In the genomic region with DNA sequence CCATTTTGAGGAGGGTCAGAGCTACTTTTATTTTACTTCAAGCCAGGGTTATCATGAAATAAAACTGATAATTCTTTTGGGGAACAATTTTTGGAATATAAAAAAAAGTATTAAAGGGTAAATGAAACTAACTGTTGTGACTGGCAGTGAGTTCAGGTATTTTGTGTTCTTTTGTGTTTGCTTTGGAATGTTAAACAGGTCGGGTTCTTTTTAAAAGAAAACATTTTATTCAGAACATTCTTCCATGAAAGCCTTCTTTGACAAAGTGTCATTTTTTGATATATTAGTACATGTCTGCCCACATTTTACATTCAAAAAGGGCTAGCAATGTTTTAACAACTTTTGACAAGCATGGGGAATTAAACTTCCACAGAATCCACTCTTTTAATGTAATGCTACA, we compare ENCODE assay signal across 29 cellular contexts.
"Had no signal": no experiment of that assay in that cellular context is flagged by ENCODE, and none has a peak within 500 bp of the region (broad histone marks: within the 10 kb centered on the region; RNA-seq: fewer than 3 reads in every experiment).

No MANE protein-coding gene starts in this region.

- H3K9me3 ChIP-seq: esophagus muscularis mucosa, gastroesophageal sphincter, heart right ventricle had no signal

- H3K27me3 Mint-ChIP-seq: activated CD4-positive, alpha-beta memory T cell treated with anti-CD3 and anti-CD28 coated beads, Interleukin-2, amount 10 ng/mL, durations not matched to agents 7 days and 5 days; activated CD4-positive, alpha-beta T cell treated with anti-CD3 and anti-CD28 coated beads, Interleukin-2, amount 10 ng/mL, durations not matched to agents 7 days and 5 days; effector memory CD8-positive, alpha-beta T cell had no signal

- H3K4me1 ChIP-seq: esophagus muscularis mucosa, foreskin keratinocyte, gastroesophageal sphincter, heart right ventricle had no signal

- H3K36me3 ChIP-seq: brain microvascular endothelial cell, esophagus muscularis mucosa, gastroesophageal sphincter, heart right ventricle had no signal

- H3K27ac ChIP-seq: brain microvascular endothelial cell, esophagus muscularis mucosa, foreskin keratinocyte, gastroesophageal sphincter, heart right ventricle, hepatocyte had no signal

- H3K36me3 Mint-ChIP-seq: activated naive CD8-positive, alpha-beta T cell had no signal

- H2AFZ ChIP-seq: hepatocyte had no signal

- H3K4me3 ChIP-seq: esophagus muscularis mucosa, gastroesophageal sphincter, heart right ventricle, hepatocyte had no signal

- H3K4me1 Mint-ChIP-seq: activated CD4-positive, alpha-beta memory T cell treated with anti-CD3 and anti-CD28 coated beads, Interleukin-2, amount 10 ng/mL, durations not matched to agents 7 days and 5 days; activated CD4-positive, alpha-beta T cell treated with anti-CD3 and anti-CD28 coated beads, Interleukin-2, amount 10 ng/mL, durations not matched to agents 7 days and 5 days; T-helper 17 cell had no signal

- H3K79me2 ChIP-seq: hepatocyte had no signal

- H3K27me3 ChIP-seq: brain microvascular endothelial cell, esophagus muscularis mucosa, foreskin keratinocyte, gastroesophageal sphincter, hepatocyte had no signal

- H3K27ac Mint-ChIP-seq: activated CD4-positive, alpha-beta memory T cell treated with anti-CD3 and anti-CD28 coated beads, Interleukin-2, amount 10 ng/mL, durations not matched to agents 7 days and 5 days; activated CD4-positive, alpha-beta T cell treated with anti-CD3 and anti-CD28 coated beads, Interleukin-2, amount 10 ng/mL, durations not matched to agents 7 days and 5 days; activated naive CD8-positive, alpha-beta T cell; activated T-cell treated with anti-CD3 and anti-CD28 coated beads, Interleukin-2, amount 50 U/mL, for 24 hours; activated T-cell treated with anti-CD3 and anti-CD28 coated beads, Interleukin-2, amount 50 U/mL, for 72 hours; effector memory CD8-positive, alpha-beta T cell; T-helper 17 cell; T-helper 2 cell treated with Interferon-gamma antibody and Interleukin-4, amounts not matched to agents 5 μg/mL and 100 μg/mL, for 36 hours had no signal

- H3K4me3 Mint-ChIP-seq: activated CD4-positive, alpha-beta memory T cell treated with anti-CD3 and anti-CD28 coated beads, Interleukin-2, amount 10 ng/mL, durations not matched to agents 7 days and 5 days; activated CD4-positive, alpha-beta T cell treated with anti-CD3 and anti-CD28 coated beads, Interleukin-2, amount 10 ng/mL, durations not matched to agents 7 days and 5 days; activated naive CD8-positive, alpha-beta T cell; activated T-cell treated with anti-CD3 and anti-CD28 coated beads, Interleukin-2, amount 50 U/mL, for 24 hours; activated T-cell treated with anti-CD3 and anti-CD28 coated beads, Interleukin-2, amount 50 U/mL, for 72 hours; effector memory CD8-positive, alpha-beta T cell; T-helper 17 cell; T-helper 2 cell treated with Interferon-gamma antibody and Interleukin-4, amounts not matched to agents 5 μg/mL and 100 μg/mL, for 36 hours had no signal

- ATAC-seq: activated T-cell treated with anti-CD3 and anti-CD28 coated beads, Interleukin-2, amount 50 U/mL, for 72 hours; effector memory CD8-positive, alpha-beta T cell; foreskin keratinocyte; gastroesophageal sphincter; heart right ventricle; T-helper 17 cell had no signal

- DNase-seq: activated CD4-positive, alpha-beta memory T cell treated with anti-CD3 and anti-CD28 coated beads, Interleukin-2, amount 10 ng/mL, durations not matched to agents 7 days and 5 days; activated CD4-positive, alpha-beta T cell treated with anti-CD3 and anti-CD28 coated beads for 1 hour; activated CD4-positive, alpha-beta T cell treated with anti-CD3 and anti-CD28 coated beads for 4 hours; activated CD4-positive, alpha-beta T cell treated with anti-CD3 and anti-CD28 coated beads, Interleukin-2, amount 10 ng/mL, durations not matched to agents 7 days and 5 days; activated CD4-positive, alpha-beta T cell treated with anti-CD3 and anti-CD28 coated beads, Interleukin-2, amount 50 U/mL, for 4 hours; activated CD8-positive, alpha-beta memory T cell treated with anti-CD3 and anti-CD28 coated beads, Interleukin-2, amount 50 U/mL, for 48 hours; activated gamma-delta T cell; activated naive CD4-positive, alpha-beta T cell treated with anti-CD3 and anti-CD28 coated beads, Interleukin-2, amount 50 U/mL, for 16 hours; activated naive CD4-positive, alpha-beta T cell treated with Interleukin-2 at 50 U/mL for 16 hours; activated T-cell treated with anti-CD3 and anti-CD28 coated beads for 4 hours; activated T-cell treated with anti-CD3 and anti-CD28 coated beads, Interleukin-2, amount 50 U/mL, for 24 hours; activated T-cell treated with anti-CD3 and anti-CD28 coated beads, Interleukin-2, amount 50 U/mL, for 72 hours; amniotic stem cell; anterior cingulate cortex; brain microvascular endothelial cell; caudate nucleus; cortex of kidney; dermis blood vessel endothelial cell; effector CD4-positive, alpha-beta T cell; effector memory CD8-positive, alpha-beta T cell; foreskin keratinocyte; heart right ventricle; T-helper 17 cell; T1000 had no signal

- H3K4me2 ChIP-seq: hepatocyte had no signal

- H3K9me3 Mint-ChIP-seq: activated CD4-positive, alpha-beta memory T cell treated with anti-CD3 and anti-CD28 coated beads, Interleukin-2, amount 10 ng/mL, durations not matched to agents 7 days and 5 days; activated CD4-positive, alpha-beta T cell treated with anti-CD3 and anti-CD28 coated beads, Interleukin-2, amount 10 ng/mL, durations not matched to agents 7 days and 5 days; activated T-cell treated with anti-CD3 and anti-CD28 coated beads, Interleukin-2, amount 50 U/mL, for 24 hours; activated T-cell treated with anti-CD3 and anti-CD28 coated beads, Interleukin-2, amount 50 U/mL, for 72 hours; T-helper 2 cell treated with Interferon-gamma antibody and Interleukin-4, amounts not matched to agents 5 μg/mL and 100 μg/mL, for 36 hours had no signal
